ENCODE assay signal across 34 cellular contexts in genomic region chr21:41012425-41012824, GRCh38.
"Had no signal": no experiment of that assay in that cellular context is flagged by ENCODE, and none has a peak within 500 bp of the region (broad histone marks: within the 10 kb centered on the region; RNA-seq: fewer than 3 reads in every experiment).

No MANE protein-coding gene starts in this region.

- DNase-seq: activated effector memory CD4-positive, alpha-beta T cell treated with anti-CD3 and anti-CD28 coated beads, Interleukin-2, amount 50 U/mL, for 16 hours; activated effector memory CD4-positive, alpha-beta T cell treated with Interleukin-2 at 50 U/mL for 16 hours; activated gamma-delta T cell; activated gamma-delta T cell treated with Interleukin-2 at 50 U/mL for 16 hours; activated naive CD4-positive, alpha-beta T cell; activated naive CD4-positive, alpha-beta T cell treated with anti-CD3 and anti-CD28 coated beads for 36 hours; activated naive CD4-positive, alpha-beta T cell treated with anti-CD3 and anti-CD28 coated beads, Interleukin-2, amount 10 ng/mL, durations not matched to agents 7 days and 5 days; activated naive CD4-positive, alpha-beta T cell treated with anti-CD3 and anti-CD28 coated beads, Interleukin-2, amount 50 U/mL, for 16 hours; activated naive CD4-positive, alpha-beta T cell treated with Interleukin-2 at 50 U/mL for 16 hours; activated naive CD8-positive, alpha-beta T cell treated with anti-CD3 and anti-CD28 coated beads for 36 hours; activated naive CD8-positive, alpha-beta T cell treated with anti-CD3 and anti-CD28 coated beads, Interleukin-2, amount 10 ng/mL, durations not matched to agents 7 days and 5 days; activated naive CD8-positive, alpha-beta T cell treated with anti-CD3 and anti-CD28 coated beads, Interleukin-2, amount 50 U/mL, for 24 hours; activated T-cell treated with anti-CD3 and anti-CD28 coated beads, Interleukin-2, amount 50 U/mL, for 1 hour; activated T-cell treated with anti-CD3 and anti-CD28 coated beads, Interleukin-2, amount 50 U/mL, for 24 hours; activated T-cell treated with anti-CD3 and anti-CD28 coated beads, Interleukin-2, amount 50 U/mL, for 4 hours; activated T-cell treated with anti-CD3 and anti-CD28 coated beads, Interleukin-2, amount 50 U/mL, for 48 hours; activated T-cell treated with anti-CD3 and anti-CD28 coated beads, Interleukin-2, amount 50 U/mL, for 72 hours; adrenal gland; amniotic stem cell; amygdala; anterior cingulate cortex; aorta; body of pancreas; brain microvascular endothelial cell; caudate nucleus; central memory CD4-positive, alpha-beta T cell; cerebellar nuclear complex had no signal

- H3K27me3 ChIP-seq: adrenal gland, ascending aorta, body of pancreas, brain microvascular endothelial cell, cardiac muscle cell had no signal

- FAIRE-seq: astrocyte, bronchial epithelial cell had no signal

- H3K4me1 ChIP-seq: adrenal gland, ascending aorta, body of pancreas, breast epithelium had no signal

- ATAC-seq: activated naive CD4-positive, alpha-beta T cell treated with anti-CD3 and anti-CD28 coated beads, Interleukin-2, amount 50 U/mL, for 72 hours; activated naive CD8-positive, alpha-beta T cell treated with anti-CD3 and anti-CD28 coated beads, Interleukin-2, amount 50 U/mL, for 24 hours; activated T-cell treated with anti-CD3 and anti-CD28 coated beads, Interleukin-2, amount 50 U/mL, for 4 hours; activated T-cell treated with anti-CD3 and anti-CD28 coated beads, Interleukin-2, amount 50 U/mL, for 72 hours; activated T-helper 17 cell treated with anti-CD3 and anti-CD28 coated beads, Interleukin-2, amount 50 U/mL, for 72 hours; body of pancreas had no signal

- H3K27ac ChIP-seq: adrenal gland, ascending aorta, body of pancreas, brain microvascular endothelial cell, breast epithelium, cardiac muscle cell had no signal

- H3K36me3 ChIP-seq: adrenal gland, ascending aorta, brain microvascular endothelial cell, breast epithelium, cardiac muscle cell had no signal

- H3K4me3 ChIP-seq: adrenal gland, ascending aorta, body of pancreas, breast epithelium, cardiac muscle cell had no signal

- H3K9me3 ChIP-seq: adrenal gland, ascending aorta, body of pancreas, breast epithelium had no signal
